In genomic region chr15:97960364-97961066, GRCh38 we compare ENCODE assay signal across 8 cellular contexts. TPM values are rescaled to one million over a fixed set of nuclear protein-coding genes. Genes with fewer than 3 reads are reported as not detected.
DNase-seq lines count a peak whose midpoint lies in the region; ATAC-seq and TF ChIP-seq lines count a peak whose summit lies in the region.

Gene ARRDC4, plus strand, starts transcription at chr15:97960703. Its CDS starts 159 bp downstream, at chr15:97960862.

- peak; percentile 97 for DNase-seq in ACHN
- DNase-seq in NCI-H524 treated with DMSO at 0.1 percent for 48 hours (lab: John Stamatoyannopoulos, UW) = peak; percentile 99
- peak; percentile 95 for DNase-seq in activated CD4-positive, alpha-beta memory T cell treated with anti-CD3 and anti-CD28 coated beads for 36 hours
- peak; percentile 97 to 99 for DNase-seq in dermis microvascular lymphatic vessel endothelial cell (ENCODE audit: low read depth in 2 of 2)
- DNase-seq in left lung = peak; percentile 99 to 100
- peak; percentile 99 for DNase-seq in stimulated activated CD4-positive, alpha-beta T cell treated with anti-CD3 and anti-CD28 coated beads, Interleukin-1b, Interleukin-23, amount 100 ng/mL, for 48 hours

- H3K27ac Mint-ChIP-seq in activated CD4-positive, alpha-beta memory T cell treated with anti-CD3 and anti-CD28 coated beads for 36 hours = peak within 1 kb of the TSS; percentile 65

- peaks cover 15% of the 10 kb centered on the region for H3K4me1 Mint-ChIP-seq in activated CD4-positive, alpha-beta memory T cell treated with anti-CD3 and anti-CD28 coated beads for 36 hours (ENCODE audit: low read depth)

- H3K27me3 ChIP-seq in left lung = peaks cover 0 to 5% of the 10 kb centered on the region in 2 donors

- TF ChIP-seq CTCF in left lung (IDR thresholded peaks at IDR 0.05) = no peak

- H3K9me3 ChIP-seq in left lung = no peaks in the 10 kb centered on the region

- peaks cover 2% of the 10 kb centered on the region for H3K36me3 Mint-ChIP-seq in activated CD4-positive, alpha-beta memory T cell treated with anti-CD3 and anti-CD28 coated beads for 36 hours

- intact Hi-C loops in activated CD4-positive, alpha-beta memory T cell treated with anti-CD3 and anti-CD28 coated beads for 36 hours (cut with micrococcal nuclease) = no loop called here
- intact Hi-C loops in left lung (cut with DNase I) = no loop called here

- H3K27me3 Mint-ChIP-seq in activated CD4-positive, alpha-beta memory T cell treated with anti-CD3 and anti-CD28 coated beads for 36 hours = peaks cover 14% of the 10 kb centered on the region

- ATAC-seq in GM19035 (IDR thresholded peaks at IDR 0.05; ENCODE audit: unreplicated experiment) = peak; percentile 88
- peak; percentile 77 for ATAC-seq in HG03457 (IDR thresholded peaks at IDR 0.05; ENCODE audit: unreplicated experiment)
- peak; percentile 98 for ATAC-seq in left lung

- peak within 1 kb of the TSS; percentile 71 to 87 for H3K4me3 ChIP-seq in left lung

- POLR2A ChIA-PET in activated CD4-positive, alpha-beta memory T cell treated with anti-CD3 and anti-CD28 coated beads for 36 hours (lab: Charles Lee) = no interaction called here

- H3K4me3 Mint-ChIP-seq in activated CD4-positive, alpha-beta memory T cell treated with anti-CD3 and anti-CD28 coated beads for 36 hours = peak within 1 kb of the TSS; percentile 64

- no peaks in the 10 kb centered on the region for H3K36me3 ChIP-seq in left lung

- in situ Hi-C loops in ACHN (cut with HindIII; ENCODE audit: low pct_ligation_motif_present, low pct_unique_long_range_greater_than_20kb, low sequenced_read_pairs) = no loop called here

- CTCF ChIA-PET in activated CD4-positive, alpha-beta memory T cell treated with anti-CD3 and anti-CD28 coated beads for 36 hours (lab: Charles Lee) = no interaction called here

- peak within 1 kb of the TSS; percentile 82 to 93 for H3K27ac ChIP-seq in left lung

- no peaks in the 10 kb centered on the region for H3K9me3 Mint-ChIP-seq in activated CD4-positive, alpha-beta memory T cell treated with anti-CD3 and anti-CD28 coated beads for 36 hours

- H3K4me1 ChIP-seq in left lung = peaks cover 0 to 34% of the 10 kb centered on the region in 2 donors

RNA-seq across cellular contexts. Expression of gene ARRDC4, which starts in this region (rescaled TPM):
- under 1 TPM; 0.24 to 0.29 TPM for total RNA-seq in activated CD4-positive, alpha-beta memory T cell treated with anti-CD3 and anti-CD28 coated beads for 36 hours
- total RNA-seq in dermis microvascular lymphatic vessel endothelial cell (0.90 and 1.6 TPM in 2 replicates), left lung (10 to 100 TPM; 19.0 to 29.5 TPM)

Comparison
In these comparisons a context has a peak if more than half of its experiments do, and no peak if none do; other contexts are left out.
1. Peak in every context shown above with its lines: DNase-seq, ATAC-seq, H3K4me3 ChIP-seq and H3K27ac ChIP-seq.
2. Peak in DNase-seq in activated CD4-positive, alpha-beta memory T cell treated with anti-CD3 and anti-CD28 coated beads for 36 hours; RNA of the gene not detected or under 1 TPM.